12 cellular contexts compared by ENCODE assay signal in genomic region chr9:105500108-105500766, GRCh38. TPM values are rescaled to one million over a fixed set of nuclear protein-coding genes. Genes with fewer than 3 reads are reported as not detected.
DNase-seq lines count a peak whose midpoint lies in the region; ATAC-seq and TF ChIP-seq lines count a peak whose summit lies in the region.
"Had no signal": no experiment of that assay in that cellular context is flagged by ENCODE, and none has a peak within 500 bp of the region (broad histone marks: within the 10 kb centered on the region; RNA-seq: fewer than 3 reads in every experiment).

No MANE protein-coding gene starts in this region.

- H3K4me3 ChIP-seq in choroid plexus epithelial cell (ENCODE audit: low read depth, low read length) (no peak overlapping the region), psoas muscle (no peak overlapping the region)
- H3K4me3 ChIP-seq: MG63 had no signal

- no peaks in the 10 kb centered on the region for H3K27me3 ChIP-seq in psoas muscle (ENCODE audit: insufficient read depth in 3 of 3, low read length in 2 of 3)
- H3K27me3 ChIP-seq: MG63 had no signal

- 77 to 79% (median 78%) methylated on average over 2 of the region's 2 CpGs for WGBS in psoas muscle, 3 donors

- H3K4me1 ChIP-seq in psoas muscle: peaks cover 9% of the 10 kb centered on the region

- no peaks in the 10 kb centered on the region for H3K36me3 ChIP-seq in psoas muscle (ENCODE audit: insufficient read depth in 1 of 2, low read depth in 1 of 2)
- H3K36me3 ChIP-seq: MG63 had no signal

- TF ChIP-seq CTCF in GM13977 (IDR thresholded peaks at IDR 0.05; ENCODE audit: extremely low read depth, insufficient read depth, missing control alignments) (no peak), choroid plexus epithelial cell (conservative IDR thresholded peaks at IDR 0.05; ENCODE audit: low read depth, low read length) (no peak), psoas muscle (IDR thresholded peaks at IDR 0.05) (no peak)

- intact Hi-C loops in psoas muscle (cut with DNase I): no loop called here

- H3K27ac ChIP-seq in psoas muscle: no peak overlapping the region

- no peaks in the 10 kb centered on the region for H3K9me3 ChIP-seq in psoas muscle
- H3K9me3 ChIP-seq: MG63 had no signal

- DNase-seq in GM13977 (ENCODE audit: low spot score): peak; percentile 61
- DNase-seq in choroid plexus epithelial cell (ENCODE audit: low read depth): peak; percentile 58
- DNase-seq in psoas muscle: no peak
- DNase-seq in NCI-H1105 (lab: John Stamatoyannopoulos, UW): no peak
- DNase-seq in NCI-H2196 treated with DMSO at 0.1 percent for 48 hours (lab: John Stamatoyannopoulos, UW; ENCODE audit: unreplicated experiment): no peak
- no peak for DNase-seq in activated CD4-positive, CD25-positive, alpha-beta regulatory T cell (lab: John Stamatoyannopoulos, UW)
- DNase-seq: cortex of kidney; DND-41; MG63; stimulated activated CD4-positive, alpha-beta T cell treated with anti-CD3 and anti-CD28 coated beads, Interleukin-2, amount 100 ng/mL, for 48 hours had no signal

- in situ Hi-C loops in GM13977 (cut with MboI; ENCODE audit: low pct_unique_long_range_greater_than_20kb, low sequenced_read_pairs, unreplicated experiment): no loop called here

- ATAC-seq in GM21526 (IDR thresholded peaks at IDR 0.05; ENCODE audit: low FRiP score, unreplicated experiment) (peak; percentile 79), HG03378 (IDR thresholded peaks at IDR 0.05; ENCODE audit: unreplicated experiment) (peak; percentile 94), psoas muscle (no peak)

RNA-seq across cellular contexts. Expression of gene FSD1L, which starts 52.4 kb away (rescaled TPM):
- total RNA-seq in psoas muscle: 10 to 100 TPM; 17.0 to 28.6 (median 21.7) TPM
- polyA plus RNA-seq in psoas muscle: 10 to 100 TPM in 1 of 3 donors, 1 to 10 TPM in 2; 5.0 to 15.7 (median 7.0) TPM

RNA-seq across cellular contexts. Expression of gene FKTN, which starts 57.7 kb away (rescaled TPM):
- total RNA-seq in psoas muscle: 1 to 10 TPM; 4.1 to 9.8 (median 6.1) TPM
- polyA plus RNA-seq in psoas muscle: 1 to 10 TPM; 1.7 to 4.8 (median 2.0) TPM

Comparison
In these comparisons a context has a peak if more than half of its experiments do, and no peak if none do; other contexts are left out.
1. DNase-seq: peak in GM13977 (single experiment) and choroid plexus epithelial cell (single experiment); none in psoas muscle (0 of 2), NCI-H1105 (single experiment), NCI-H2196 treated with DMSO at 0.1 percent for 48 hours (single experiment) and activated CD4-positive, CD25-positive, alpha-beta regulatory T cell (0 of 4).
2. ATAC-seq: peak in GM21526 (single experiment) and HG03378 (single experiment); none in psoas muscle (0 of 4).